ENCODE assay signal across 17 cellular contexts in genomic region chr13:109135018-109135417, GRCh38.
DNase-seq lines count a peak whose midpoint lies in the region; ATAC-seq, FAIRE-seq and TF ChIP-seq lines count a peak whose summit lies in the region.
"Had no signal": no experiment of that assay in that cellular context is flagged by ENCODE, and none has a peak within 500 bp of the region (broad histone marks: within the 10 kb centered on the region; RNA-seq: fewer than 3 reads in every experiment).

No MANE protein-coding gene starts in this region.

- H3K27ac Mint-ChIP-seq in HFFc6, result no peak overlapping the region
- H3K27ac Mint-ChIP-seq in memory B cell, result peak overlapping the region; percentile 33
- H3K27ac Mint-ChIP-seq: CD4-positive, alpha-beta T cell; T-cell had no signal

- H3K27me3 ChIP-seq in WERI-Rb-1 (ENCODE audit: insufficient read depth, low read depth, severe bottlenecking) (no peaks in the 10 kb centered on the region), small intestine (ENCODE audit: control insufficient read depth in 2 of 2, insufficient read depth in 2 of 2, low read length in 2 of 2) (peaks cover 0 to under 1% of the 10 kb centered on the region in 2 donors)
- H3K27me3 ChIP-seq: Peyer's patch had no signal

- H3K27me3 Mint-ChIP-seq in HFFc6 (ENCODE audit: insufficient read depth), result peaks cover 6% of the 10 kb centered on the region
- peaks cover 4% of the 10 kb centered on the region for H3K27me3 Mint-ChIP-seq in memory B cell

- H3K9me3 ChIP-seq in WERI-Rb-1 (ENCODE audit: severe bottlenecking) (peaks cover 10% of the 10 kb centered on the region), small intestine (ENCODE audit: control insufficient read depth, low read depth) (no peaks in the 10 kb centered on the region)
- H3K9me3 ChIP-seq: Peyer's patch had no signal

- no peaks in the 10 kb centered on the region for H3K36me3 ChIP-seq in WERI-Rb-1
- H3K36me3 ChIP-seq in small intestine (ENCODE audit: control insufficient read depth in 2 of 2, insufficient read depth in 2 of 2, low read length in 2 of 2), result no peaks in the 10 kb centered on the region
- H3K36me3 ChIP-seq: Peyer's patch had no signal

- no peak for ATAC-seq in memory B cell (ENCODE audit: low read depth)
- ATAC-seq: T-cell had no signal

- H3K4me1 ChIP-seq in small intestine (ENCODE audit: control insufficient read depth in 2 of 2, insufficient read depth in 1 of 2, low read depth in 1 of 2, low read length in 1 of 2), result no peaks in the 10 kb centered on the region
- H3K4me1 ChIP-seq: Peyer's patch had no signal

- DNase-seq in DMS 273 (lab: John Stamatoyannopoulos, UW; ENCODE audit: unreplicated experiment) (peak; percentile 5), DMS 273 treated with DMSO at 0.1 percent for 48 hours (lab: John Stamatoyannopoulos, UW) (no peak), HFFc6 (no peak), WERI-Rb-1 (peak; percentile 46), memory B cell (ENCODE audit: low spot score in 2 of 2) (no peak), NCI-H146 treated with DMSO at 0.1 percent for 48 hours (lab: John Stamatoyannopoulos, UW; ENCODE audit: unreplicated experiment) (no peak), cardiac septum (ENCODE audit: low spot score) (no peak), small intestine (no peak)
- DNase-seq: activated naive CD4-positive, alpha-beta T cell treated with Interleukin-2 at 50 U/mL for 16 hours; CD4-positive, alpha-beta T cell; NCI-H1105; NCI-H446; Peyer's patch; T-cell; trophoblast cell had no signal

- H3K27ac ChIP-seq in WERI-Rb-1 (no peak overlapping the region), small intestine (ENCODE audit: low read depth in 1 of 2, low read length in 1 of 2) (no peak overlapping the region)
- H3K27ac ChIP-seq: Peyer's patch had no signal

- no peaks in the 10 kb centered on the region for H3K9me3 Mint-ChIP-seq in HFFc6
- no peaks in the 10 kb centered on the region for H3K9me3 Mint-ChIP-seq in memory B cell
- H3K9me3 Mint-ChIP-seq: CD4-positive, alpha-beta T cell; T-cell had no signal

- intact Hi-C loops in cardiac septum (cut with DNase I), result no loop called here

- FAIRE-seq in small intestine (lab: Jason Lieb, UNC), result no peak
- FAIRE-seq: astrocyte, GM12892 had no signal

- H3K4me3 ChIP-seq in WERI-Rb-1 (ENCODE audit: low read depth, low read length) (no peak overlapping the region), small intestine (ENCODE audit: low read depth in 1 of 2, low read length in 2 of 2) (no peak overlapping the region)
- H3K4me3 ChIP-seq: Peyer's patch had no signal

- H3K36me3 Mint-ChIP-seq in HFFc6 (ENCODE audit: low read depth), result no peaks in the 10 kb centered on the region; the same call in 1 of the 2 replicates
- no peaks in the 10 kb centered on the region for H3K36me3 Mint-ChIP-seq in memory B cell
- H3K36me3 Mint-ChIP-seq: T-cell had no signal

- H3K4me3 Mint-ChIP-seq in HFFc6 (no peak overlapping the region), memory B cell (no peak overlapping the region)
- H3K4me3 Mint-ChIP-seq: CD4-positive, alpha-beta T cell; T-cell had no signal

- WGBS in small intestine, 3 donors, result 84 to 93% (median 90%) methylated on average over 6 of the region's 6 CpGs

- TF ChIP-seq CTCF in HFFc6 (IDR thresholded peaks at IDR 0.05), result peak; percentile 46
- peak; percentile 66 for TF ChIP-seq CTCF in WERI-Rb-1 (IDR thresholded peaks at IDR 0.05; ENCODE audit: low read depth, low read length)

- no peaks in the 10 kb centered on the region for H3K4me1 Mint-ChIP-seq in HFFc6 (ENCODE audit: low read depth)
- H3K4me1 Mint-ChIP-seq in memory B cell, result peaks cover 13% of the 10 kb centered on the region

Comparison
In these comparisons a context has a peak if more than half of its experiments do, and no peak if none do; other contexts are left out.
1. DNase-seq: peak in DMS 273 (single experiment) and WERI-Rb-1 (single experiment); none in DMS 273 treated with DMSO at 0.1 percent for 48 hours (single experiment), HFFc6 (single experiment), memory B cell (0 of 2), NCI-H146 treated with DMSO at 0.1 percent for 48 hours (single experiment), cardiac septum (single experiment) and small intestine (single experiment).